Comparison of ENCODE assay signal across 20 cellular contexts in genomic region chr17:48973806-48974205, GRCh38. TPM values are rescaled to one million over a fixed set of nuclear protein-coding genes. Genes with fewer than 3 reads are reported as not detected.
"Had no signal": no experiment of that assay in that cellular context is flagged by ENCODE, and none has a peak within 500 bp of the region (broad histone marks: within the 10 kb centered on the region; RNA-seq: fewer than 3 reads in every experiment).

No MANE protein-coding gene starts in this region.

- DNase-seq: activated CD4-positive, alpha-beta memory T cell treated with anti-CD3 and anti-CD28 coated beads for 36 hours; activated CD8-positive, alpha-beta memory T cell treated with anti-CD3 and anti-CD28 coated beads, Interleukin-2, amount 10 ng/mL, durations not matched to agents 7 days and 5 days; activated T-cell treated with anti-CD3 and anti-CD28 coated beads, Interleukin-2, amount 50 U/mL, for 1 hour; colonic mucosa; hypothalamus; nephron progenitor cell; ovary; stimulated activated CD4-positive, alpha-beta T cell treated with anti-CD3 and anti-CD28 coated beads, Interleukin-1b, Interleukin-23, amount 100 ng/mL, for 48 hours; stomach; T-helper 1 cell had no signal

- H3K27ac ChIP-seq: colonic mucosa, esophagus muscularis mucosa, ovary, stomach, thoracic aorta, VCaP had no signal

- H3K27ac Mint-ChIP-seq: activated CD4-positive, alpha-beta memory T cell treated with anti-CD3 and anti-CD28 coated beads for 36 hours; activated CD8-positive, alpha-beta memory T cell treated with anti-CD3 and anti-CD28 coated beads, Interleukin-2, amount 10 ng/mL, durations not matched to agents 7 days and 5 days; activated naive CD4-positive, alpha-beta T cell treated with anti-CD3 and anti-CD28 coated beads, Interleukin-2, amount 50 U/mL, for 24 hours had no signal

- H3K36me3 Mint-ChIP-seq: activated CD4-positive, alpha-beta memory T cell treated with anti-CD3 and anti-CD28 coated beads for 36 hours; activated CD8-positive, alpha-beta memory T cell treated with anti-CD3 and anti-CD28 coated beads, Interleukin-2, amount 10 ng/mL, durations not matched to agents 7 days and 5 days; activated naive CD4-positive, alpha-beta T cell treated with anti-CD3 and anti-CD28 coated beads, Interleukin-2, amount 50 U/mL, for 24 hours had no signal

- H3K9me3 Mint-ChIP-seq: activated CD4-positive, alpha-beta memory T cell treated with anti-CD3 and anti-CD28 coated beads for 36 hours; activated naive CD4-positive, alpha-beta T cell treated with anti-CD3 and anti-CD28 coated beads, Interleukin-2, amount 50 U/mL, for 24 hours; nephron progenitor cell had no signal

- H3K36me3 ChIP-seq: colonic mucosa, esophagus muscularis mucosa, ovary, stomach, thoracic aorta had no signal

- H3K4me3 ChIP-seq: colonic mucosa, esophagus muscularis mucosa, ovary, stomach, thoracic aorta had no signal

- H3K4me1 Mint-ChIP-seq: activated CD8-positive, alpha-beta memory T cell treated with anti-CD3 and anti-CD28 coated beads, Interleukin-2, amount 10 ng/mL, durations not matched to agents 7 days and 5 days; activated naive CD4-positive, alpha-beta T cell treated with anti-CD3 and anti-CD28 coated beads, Interleukin-2, amount 50 U/mL, for 24 hours had no signal

- H3K4me3 Mint-ChIP-seq: activated CD4-positive, alpha-beta memory T cell treated with anti-CD3 and anti-CD28 coated beads for 36 hours; activated CD8-positive, alpha-beta memory T cell treated with anti-CD3 and anti-CD28 coated beads, Interleukin-2, amount 10 ng/mL, durations not matched to agents 7 days and 5 days; activated naive CD4-positive, alpha-beta T cell treated with anti-CD3 and anti-CD28 coated beads, Interleukin-2, amount 50 U/mL, for 24 hours; nephron progenitor cell had no signal

- H3K4me1 ChIP-seq: colonic mucosa had no signal

- H3K27me3 ChIP-seq: colonic mucosa, ovary had no signal

- H3K9me3 ChIP-seq: colonic mucosa, esophagus muscularis mucosa, stomach, thoracic aorta had no signal

- ATAC-seq: activated CD8-positive, alpha-beta memory T cell treated with anti-CD3 and anti-CD28 coated beads, Interleukin-2, amount 10 ng/mL, durations not matched to agents 7 days and 5 days; sciatic nerve had no signal

RNA-seq across cellular contexts. Expression of gene GIP, which starts 5.4 kb away (rescaled TPM):
- total RNA-seq: activated CD4-positive, alpha-beta memory T cell treated with anti-CD3 and anti-CD28 coated beads for 36 hours; activated CD8-positive, alpha-beta memory T cell treated with anti-CD3 and anti-CD28 coated beads, Interleukin-2, amount 10 ng/mL, durations not matched to agents 7 days and 5 days; cardiac septum; colonic mucosa; esophagus muscularis mucosa; fibroblast of villous mesenchyme; liver; mesenteric fat pad; ovary; pulmonary artery endothelial cell; sciatic nerve; stomach; thoracic aorta had no signal
- polyA plus RNA-seq: liver, ovary had no signal

RNA-seq across cellular contexts. Expression of gene IGF2BP1, which starts 23.4 kb away (rescaled TPM):
- total RNA-seq: activated CD8-positive, alpha-beta memory T cell treated with anti-CD3 and anti-CD28 coated beads, Interleukin-2, amount 10 ng/mL, durations not matched to agents 7 days and 5 days; cardiac septum; esophagus muscularis mucosa; mesenteric fat pad; sciatic nerve had no signal
- polyA plus RNA-seq: liver had no signal
